Comparison of ENCODE assay signal across 8 cellular contexts in the genomic region with DNA sequence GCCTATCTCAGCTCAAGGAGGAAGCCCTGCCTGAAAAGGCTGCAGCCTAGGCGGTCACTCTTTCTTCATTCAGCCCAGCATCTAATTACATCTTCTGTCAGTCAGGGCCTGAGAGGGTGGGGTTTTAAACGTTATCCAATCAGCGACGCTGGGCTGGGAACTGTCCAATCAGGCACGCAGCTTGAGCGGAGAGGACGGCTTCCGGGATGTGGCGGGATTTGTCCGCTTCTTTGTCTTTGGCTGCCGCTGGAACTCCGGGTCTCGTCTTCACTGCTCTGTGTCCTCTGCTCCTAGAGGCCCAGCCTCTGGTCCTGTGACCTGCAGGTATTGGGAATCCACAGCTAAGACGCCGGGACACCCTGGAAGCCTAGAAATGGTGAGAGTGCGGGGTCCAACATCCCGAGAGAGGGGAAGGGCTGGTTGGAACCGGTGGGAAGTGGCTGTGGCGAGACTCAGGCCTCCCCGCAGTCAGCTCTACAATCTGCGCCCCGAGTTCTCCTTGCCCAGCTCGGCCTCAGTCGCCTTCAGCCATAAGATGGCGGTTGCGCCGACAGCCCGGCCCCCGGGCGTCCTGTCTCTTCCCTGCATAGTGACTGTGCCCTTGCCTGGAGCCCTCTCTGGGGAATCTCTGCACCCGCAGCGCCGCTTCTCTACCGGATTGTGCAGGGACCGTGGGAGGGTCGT. TPM values are rescaled to one million over a fixed set of nuclear protein-coding genes. Genes with fewer than 3 reads are reported as not detected.
DNase-seq lines count a peak whose midpoint lies in the region; ATAC-seq and TF ChIP-seq lines count a peak whose summit lies in the region.

A gene (plus strand): TSS at position 233 of the 684 bp plus-strand sequence. CDS start 141 bp downstream, at position 374.

- peak within 1 kb of the TSS; percentile 98 for H3K4me3 ChIP-seq in HUES48 (ENCODE audit: low read depth, low read length)
- peak within 1 kb of the TSS; percentile 92 for H3K4me3 ChIP-seq in OCI-LY7 (ENCODE audit: low read depth, low read length, poor library complexity, severe bottlenecking)
- peak within 1 kb of the TSS; percentile 51 to 87 (median 72) for H3K4me3 ChIP-seq in esophagus squamous epithelium
- H3K4me3 ChIP-seq in muscle layer of duodenum (ENCODE audit: low read depth in 1 of 2, low read length in 2 of 2): peak within 1 kb of the TSS; percentile 74 to 94

- H3K4me1 Mint-ChIP-seq in Calu3 (ENCODE audit: low read depth, unreplicated experiment): no peaks in the 10 kb centered on the region

- peaks cover 41% of the 10 kb centered on the region for H3K79me2 ChIP-seq in OCI-LY7 (ENCODE audit: insufficient read depth, low read depth, low read length)

- H3K27me3 ChIP-seq in HUES48 (ENCODE audit: control insufficient read depth, insufficient read depth, low read length) (no peaks in the 10 kb centered on the region), esophagus squamous epithelium (no peaks in the 10 kb centered on the region), muscle layer of duodenum (ENCODE audit: low read depth, low read length) (no peaks in the 10 kb centered on the region)

- BruUV-seq in Calu3 (replicated peaks; lab: Mats Ljungman, UMichigan) (no TSS peak), OCI-LY7 (replicated peaks; lab: Mats Ljungman, UMichigan) (TSS peak; percentile 49)

- intact Hi-C loops in Calu3 (cut with micrococcal nuclease; ENCODE audit: unreplicated experiment) (no loop called here), OCI-LY7 (cut with micrococcal nuclease; ENCODE audit: unreplicated experiment) (loop anchor here (2.0 kb wide), 1 partner anchor 30 kb away; a partner anchor contains a TSS), esophagus squamous epithelium (cut with DNase I) (no loop called here)

- TF ChIP-seq POLR2A in esophagus squamous epithelium (IDR thresholded peaks at IDR 0.05): peak in 1 of 4 donors; percentile 31

- H3K27ac Mint-ChIP-seq in Calu3 (ENCODE audit: unreplicated experiment): peak within 1 kb of the TSS; percentile 86

- no peaks in the 10 kb centered on the region for H3K9me3 ChIP-seq in HUES48 (ENCODE audit: control insufficient read depth, insufficient read depth, low read length)
- H3K9me3 ChIP-seq in OCI-LY7 (ENCODE audit: low read length): peaks cover 29% of the 10 kb centered on the region
- H3K9me3 ChIP-seq in esophagus squamous epithelium: no peaks in the 10 kb centered on the region
- no peaks in the 10 kb centered on the region for H3K9me3 ChIP-seq in muscle layer of duodenum (ENCODE audit: control insufficient read depth in 1 of 2, low read length in 2 of 2)

- ATAC-seq in GM21390 (IDR thresholded peaks at IDR 0.05; ENCODE audit: unreplicated experiment): peak; percentile 90

- H3K9ac ChIP-seq in HUES48 (ENCODE audit: low read depth, low read length): peak within 1 kb of the TSS; percentile 99

- no peaks in the 10 kb centered on the region for H3K9me2 ChIP-seq in OCI-LY7 (ENCODE audit: insufficient read depth, low read length)

- H3K9me3 Mint-ChIP-seq in Calu3 (ENCODE audit: low read depth, unreplicated experiment): peaks cover 3% of the 10 kb centered on the region

- DNase-seq in Calu3 (peak; percentile 79), OCI-LY7 (ENCODE audit: low spot score) (peak; percentile 97), esophagus squamous epithelium (lab: John Stamatoyannopoulos, UW) (peak; percentile 50)
- peak; percentile 89 to 90 for DNase-seq in activated T-cell treated with anti-CD3 and anti-CD28 coated beads, Interleukin-2, amount 50 U/mL, for 48 hours
- peak; percentile 58 for DNase-seq in stimulated activated CD8-positive, alpha-beta memory T cell treated with anti-CD3 and anti-CD28 coated beads, Interleukin-7, amount 100 ng/mL, for 24 hours (ENCODE audit: low read depth)

- H3K27ac ChIP-seq in HUES48 (ENCODE audit: low read depth, low read length): peak within 1 kb of the TSS; percentile 99
- peak within 1 kb of the TSS; percentile 75 for H3K27ac ChIP-seq in OCI-LY7 (ENCODE audit: low read depth, low read length, poor library complexity, severe bottlenecking)
- peak within 1 kb of the TSS; percentile 73 to 90 (median 84) for H3K27ac ChIP-seq in esophagus squamous epithelium
- peak within 1 kb of the TSS; percentile 74 for H3K27ac ChIP-seq in muscle layer of duodenum (ENCODE audit: low read length)

- H3K4me2 ChIP-seq in OCI-LY7 (ENCODE audit: low read length): peak within 1 kb of the TSS; percentile 60

- POLR2A ChIA-PET in OCI-LY7 (lab: Charles Lee): interaction anchor here (0.6 to 2.6 kb wide), 8 partner anchors 11 to 147 kb away, joined by 3 to 14 read pairs (median 3); a partner anchor contains a TSS

- H3K36me3 ChIP-seq in HUES48 (ENCODE audit: control insufficient read depth, insufficient read depth, low read length): peaks cover 34% of the 10 kb centered on the region
- peaks cover 41% of the 10 kb centered on the region for H3K36me3 ChIP-seq in OCI-LY7 (ENCODE audit: insufficient read depth, low read length)
- peaks cover 0 to 21% (median 0%) of the 10 kb centered on the region in 3 donors for H3K36me3 ChIP-seq in esophagus squamous epithelium
- peaks cover 0 to 4% of the 10 kb centered on the region in 2 donors for H3K36me3 ChIP-seq in muscle layer of duodenum (ENCODE audit: control insufficient read depth in 1 of 2, insufficient read depth in 2 of 2, low read length in 2 of 2)

- CTCF ChIA-PET in Calu3 (lab: Charles Lee) (interaction anchor here (0.7 kb wide), 1 partner anchor 36 kb away, joined by 5 read pairs; no protein-coding TSS in a partner anchor), OCI-LY7 (lab: Charles Lee; ENCODE audit: unreplicated experiment) (no interaction called here)

- peaks cover 26% of the 10 kb centered on the region for H3K36me3 Mint-ChIP-seq in Calu3 (ENCODE audit: insufficient read depth, unreplicated experiment)

- peak within 1 kb of the TSS; percentile 81 for H3K4me3 Mint-ChIP-seq in Calu3 (ENCODE audit: low read depth, unreplicated experiment)

- peak within 1 kb of the TSS; percentile 54; the same call in 1 of the 2 replicates for H2AFZ ChIP-seq in OCI-LY7 (ENCODE audit: low read length)

- whole genome bisulfite sequencing in esophagus squamous epithelium, 2 donors: 0% methylated on average over 2 to 6 of the region's 36 CpGs

- H3K4me1 ChIP-seq in HUES48 (ENCODE audit: control insufficient read depth, insufficient read depth, low read length) (no peaks in the 10 kb centered on the region), OCI-LY7 (ENCODE audit: insufficient read depth, low read length, poor library complexity, severe bottlenecking) (peaks cover 13% of the 10 kb centered on the region), esophagus squamous epithelium (peaks cover 0 to 11% (median 0%) of the 10 kb centered on the region in 3 donors), muscle layer of duodenum (ENCODE audit: control insufficient read depth in 1 of 2, insufficient read depth in 2 of 2, low read length in 2 of 2) (no peaks in the 10 kb centered on the region)

- no peak for TF ChIP-seq CTCF in Calu3 (IDR thresholded peaks at IDR 0.05; ENCODE audit: unreplicated experiment)
- TF ChIP-seq CTCF in OCI-LY7 (conservative IDR thresholded peaks at IDR 0.05; ENCODE audit: low read length): no peak
- no peak for TF ChIP-seq CTCF in esophagus squamous epithelium (IDR thresholded peaks at IDR 0.05)

- no peaks in the 10 kb centered on the region for H4K20me1 ChIP-seq in OCI-LY7 (ENCODE audit: insufficient read depth, low read length)

- H3K27me3 Mint-ChIP-seq in Calu3 (ENCODE audit: unreplicated experiment): no peaks in the 10 kb centered on the region

RNA-seq across cellular contexts. Expression of the gene that starts here (rescaled TPM):
- total RNA-seq in Calu3 (2022) (7.4 and 8.2 TPM in 2 replicates), OCI-LY7 (2022) (47.9 and 50.9 TPM in 2 replicates), esophagus squamous epithelium (1 to 10 TPM; 2.2 to 4.1 (median 3.3) TPM)
- total RNA-seq in OCI-LY7 (2014; rRNA removed; shearing (Covaris generic)): 57.0 and 85.0 TPM in 2 replicates

Comparison
In these comparisons a context has a peak if more than half of its experiments do, and no peak if none do; other contexts are left out.
1. Peak in every context shown above with its lines: DNase-seq, ATAC-seq, H3K4me3 ChIP-seq and H3K27ac ChIP-seq.